1 cellular context compared by ENCODE assay signal in genomic region chr4:72473434-72473900, GRCh38.
TF ChIP-seq lines count a peak whose summit lies in the region.

No MANE protein-coding gene starts in this region.

TF ChIP-seq in K562, 482 proteins besides CTCF, POLR2A, EP300 and RAD21 (continued from another document and continues in another):
- no peak for TF ChIP-seq ZNF609 (CRISPR knock-in tag; IDR thresholded peaks at IDR 0.05; ENCODE audit: borderline replicate concordance)
- TF ChIP-seq EZH2 (IDR thresholded peaks at IDR 0.05; ENCODE audit: borderline replicate concordance, low read depth, low read length) = no peak
- 0 out of 2 replicates have a peak, but pooled peaks have one; percentile 50 for TF ChIP-seq ZNF592 (IDR thresholded peaks at IDR 0.05)
- 0 out of 2 replicates have a peak, but pooled peaks have one; percentile 14 for TF ChIP-seq ETV1 (tag; conservative IDR thresholded peaks at IDR 0.05; ENCODE audit: low read depth)
- TF ChIP-seq ZNF384 (IDR thresholded peaks at IDR 0.05; ENCODE audit: low read depth, low read length) = peak; percentile 53; the same call in 1 of the 2 replicates
- 0 out of 2 replicates have a peak, but pooled peaks have one; percentile 6 for TF ChIP-seq TAL1 (IDR thresholded peaks at IDR 0.05)
- no peak for TF ChIP-seq BCL6 (CRISPR knock-in tag; IDR thresholded peaks at IDR 0.05)
- TF ChIP-seq CBFA2T2 (conservative IDR thresholded peaks at IDR 0.05) = peak; percentile 65
- 0 out of 2 replicates have a peak, but pooled peaks have one; percentile 7 for TF ChIP-seq SOX6 (IDR thresholded peaks at IDR 0.05)
- peak; percentile 94 for TF ChIP-seq ZNF316 (IDR thresholded peaks at IDR 0.05)
- peak in 1 of 2 experiments; percentile 86; a peak in 1 of 3 replicates for TF ChIP-seq CBX3 (IDR thresholded peaks at IDR 0.05; ENCODE audit: borderline replicate concordance in 1 of 2, low read length in 2 of 2)
- TF ChIP-seq MBD2 (IDR thresholded peaks at IDR 0.05; ENCODE audit: borderline replicate concordance, low read depth) = peak; percentile 44; the same call in 1 of the 2 replicates
- 0 out of 2 replicates have a peak, but pooled peaks have one; percentile 70 for TF ChIP-seq SMARCC2 (IDR thresholded peaks at IDR 0.05; ENCODE audit: low read depth)
- peak; percentile 54; the same call in 1 of the 2 replicates for TF ChIP-seq TEAD4 (IDR thresholded peaks at IDR 0.05; ENCODE audit: low read length)
- TF ChIP-seq TEAD4 (CRISPR knock-in tag; IDR thresholded peaks at IDR 0.05; ENCODE audit: borderline replicate concordance) = no peak
- TF ChIP-seq CBX2 (IDR thresholded peaks at IDR 0.05; ENCODE audit: insufficient read depth, low read length, poor library complexity, severe bottlenecking) = no peak
- TF ChIP-seq FOXA3 (CRISPR knock-in tag; conservative IDR thresholded peaks at IDR 0.05 in 1 of 2, IDR thresholded peaks at IDR 0.05 in 1 of 2) = no peak
- no peak for TF ChIP-seq ETV6 (IDR thresholded peaks at IDR 0.05; ENCODE audit: borderline replicate concordance in 1 of 2, low read depth in 2 of 2, low read length in 1 of 2)
- no peak for TF ChIP-seq ETV6 (CRISPR knock-in tag; IDR thresholded peaks at IDR 0.05; ENCODE audit: borderline replicate concordance)
- TF ChIP-seq ZNF583 (CRISPR knock-in tag; IDR thresholded peaks at IDR 0.05) = no peak
- 0 out of 2 replicates have a peak, but pooled peaks have one; percentile 11 for TF ChIP-seq CREB1 (IDR thresholded peaks at IDR 0.05)
- TF ChIP-seq CREB1 (CRISPR knock-in tag; IDR thresholded peaks at IDR 0.05) = no peak
- peak; percentile 83 for TF ChIP-seq ARID1B (IDR thresholded peaks at IDR 0.05)
- TF ChIP-seq EP400 (IDR thresholded peaks at IDR 0.05) = peak; percentile 52
- peak; percentile 80 for TF ChIP-seq CBFA2T3 (IDR thresholded peaks at IDR 0.05)
- no peak for TF ChIP-seq ELK3 (CRISPR knock-in tag; IDR thresholded peaks at IDR 0.05)
- no peak for TF ChIP-seq ZBTB43 (CRISPR knock-in tag; IDR thresholded peaks at IDR 0.05)
- TF ChIP-seq ZFX (CRISPR knock-in tag; IDR thresholded peaks at IDR 0.05) = peak; percentile 52; the same call in 1 of the 2 replicates
- TF ChIP-seq CHAMP1 (IDR thresholded peaks at IDR 0.05) = peak; percentile 94
- peak; percentile 75 for TF ChIP-seq JUN (IDR thresholded peaks at IDR 0.05; ENCODE audit: borderline replicate concordance, low read depth, low read length)
- TF ChIP-seq JUN (CRISPR knock-in tag; IDR thresholded peaks at IDR 0.05; ENCODE audit: borderline replicate concordance) = no peak
- no peak for TF ChIP-seq PYGO2 (tag; IDR thresholded peaks at IDR 0.05)
- no peak for TF ChIP-seq FUS (optimal IDR thresholded peaks at IDR 0.05; ENCODE audit: low read depth, low read length)
- TF ChIP-seq ZNF79 (CRISPR knock-in tag; IDR thresholded peaks at IDR 0.05; ENCODE audit: low read depth) = no peak
- TF ChIP-seq MTA2 (IDR thresholded peaks at IDR 0.05; ENCODE audit: low read depth) = 0 out of 2 replicates have a peak, but pooled peaks have one; percentile 8
- TF ChIP-seq COPS2 (conservative IDR thresholded peaks at IDR 0.05) = no peak
- 0 out of 2 replicates have a peak, but pooled peaks have one; percentile 78 for TF ChIP-seq NFRKB (IDR thresholded peaks at IDR 0.05; ENCODE audit: low read depth)
- TF ChIP-seq EGR1 (conservative IDR thresholded peaks at IDR 0.05) = 0 out of 2 replicates have a peak, but pooled peaks have one; percentile 3
- TF ChIP-seq YY1 (IDR thresholded peaks at IDR 0.05; ENCODE audit: borderline replicate concordance in 1 of 3, control insufficient read depth in 1 of 3, extremely low read depth in 1 of 3, insufficient read depth in 3 of 3, insufficient read length in 1 of 3, insufficient replicate concordance in 2 of 3, low read depth in 1 of 3, low read length in 2 of 3) = peak in 2 of 3 experiments; percentile 46 to 88
- peak; percentile 65 to 76 for TF ChIP-seq TRIM24 (IDR thresholded peaks at IDR 0.05)
- TF ChIP-seq CBX5 (IDR thresholded peaks at IDR 0.05; ENCODE audit: borderline replicate concordance, low read depth) = peak; percentile 67; the same call in 1 of the 2 replicates
- no peak for TF ChIP-seq CREBBP (IDR thresholded peaks at IDR 0.05; ENCODE audit: low read depth, low read length)
- TF ChIP-seq HLTF (IDR thresholded peaks at IDR 0.05) = no peak
- peak; percentile 86 for TF ChIP-seq NFE2 (IDR thresholded peaks at IDR 0.05; ENCODE audit: low read depth)
- TF ChIP-seq CCNT2 (IDR thresholded peaks at IDR 0.05; ENCODE audit: borderline replicate concordance, extremely low read depth, insufficient read length, low read depth, low read length) = no peak
- no peak for TF ChIP-seq PHTF2 (CRISPR knock-in tag; IDR thresholded peaks at IDR 0.05)
- TF ChIP-seq MIER1 (IDR thresholded peaks at IDR 0.05; ENCODE audit: low read depth) = peak; percentile 64; the same call in 1 of the 2 replicates
- no peak for TF ChIP-seq SIX5 (IDR thresholded peaks at IDR 0.05; ENCODE audit: borderline replicate concordance in 1 of 2, insufficient read depth in 1 of 2, low read depth in 1 of 2, low read length in 2 of 2)
- TF ChIP-seq ZNF444 (CRISPR knock-in tag; IDR thresholded peaks at IDR 0.05) = no peak
- no peak for TF ChIP-seq BCOR (IDR thresholded peaks at IDR 0.05)
- peak; percentile 53; the same call in 1 of the 2 replicates for TF ChIP-seq SPI1 (IDR thresholded peaks at IDR 0.05; ENCODE audit: borderline replicate concordance, low read depth, low read length)
- no peak for TF ChIP-seq CBX8 (IDR thresholded peaks at IDR 0.05; ENCODE audit: borderline replicate concordance, extremely low read depth, low read depth, low read length, poor library complexity, severe bottlenecking)
- peak; percentile 99 for TF ChIP-seq HMBOX1 (IDR thresholded peaks at IDR 0.05)
- TF ChIP-seq MAFF (IDR thresholded peaks at IDR 0.05; ENCODE audit: low read length) = peak; percentile 84
- no peak for TF ChIP-seq MCM5 (IDR thresholded peaks at IDR 0.05; ENCODE audit: low read depth)
